In genomic region chr2:74572178-74572925, GRCh38 we compare ENCODE assay signal across 22 cellular contexts. TPM values are rescaled to one million over a fixed set of nuclear protein-coding genes. Genes with fewer than 3 reads are reported as not detected.
DNase-seq lines count a peak whose midpoint lies in the region; ATAC-seq, FAIRE-seq and TF ChIP-seq lines count a peak whose summit lies in the region.
"Had no signal": no experiment of that assay in that cellular context is flagged by ENCODE, and none has a peak within 500 bp of the region (broad histone marks: within the 10 kb centered on the region; RNA-seq: fewer than 3 reads in every experiment).

No MANE protein-coding gene starts in this region.

- H2AFZ ChIP-seq in GM12878 (ENCODE audit: control insufficient read depth, low read depth, low read length), result peak overlapping the region; percentile 35

- peak; percentile 35; the same call in 1 of the 2 replicates for TF ChIP-seq RAD21 in GM12878 (IDR thresholded peaks at IDR 0.05; ENCODE audit: insufficient read depth, low read depth, low read length)

- H3K36me3 ChIP-seq in BLaER1 treated with 17β-estradiol and CSF1 and Interleukin-3, amounts not matched to agents 10 nM and 100 nM, result no peaks in the 10 kb centered on the region
- H3K36me3 ChIP-seq in GM12878 (ENCODE audit: control insufficient read depth in 2 of 2, insufficient read depth in 2 of 2, low read length in 1 of 2), result no peaks in the 10 kb centered on the region
- H3K36me3 ChIP-seq: esophagus muscularis mucosa, uterus had no signal

- intact Hi-C loops in GM12878 (cut with micrococcal nuclease; ENCODE audit: unreplicated experiment), result no loop called here

- H3K27me3 ChIP-seq in BLaER1 treated with 17β-estradiol and CSF1 and Interleukin-3, amounts not matched to agents 10 nM and 100 nM, result no peaks in the 10 kb centered on the region
- H3K27me3 ChIP-seq in GM12878 (replicated peaks in 1 of 2; ENCODE audit: control insufficient read depth in 2 of 2, insufficient read depth in 2 of 2, low read length in 1 of 2), result no peaks in the 10 kb centered on the region
- H3K27me3 ChIP-seq: dorsolateral prefrontal cortex, uterus had no signal

- TF ChIP-seq POLR2A in GM12878 (IDR thresholded peaks at IDR 0.05; ENCODE audit: low read depth, low read length), result no peak

- POLR2A ChIA-PET in GM12878 (lab: Charles Lee), result interaction anchor here (0.6 to 25.0 kb wide), 8 partner anchors 13 to 387 kb away, joined by 3 to 441 read pairs (median 5); partner anchors contain the start of genes CCDC142, DOK1, LOXL3 and PCGF1

- DNase-seq in GM13977 (ENCODE audit: low spot score) (no peak), GM12878 (ENCODE audit: low read depth, low spot score) (no peak), naive B cell (no peak), COLO829 (ENCODE audit: low spot score) (no peak), OCI-M1 (lab: John Stamatoyannopoulos, UW) (no peak), SKM-1 treated with dmso at 0.1 percent for 144 hours (lab: John Stamatoyannopoulos, UW; ENCODE audit: unreplicated experiment) (no peak)
- DNase-seq: activated CD4-positive, CD25-positive, alpha-beta regulatory T cell; activated CD8-positive, alpha-beta T cell treated with anti-CD3 and anti-CD28 coated beads, Interleukin-2, amount 10 ng/mL, durations not matched to agents 7 days and 5 days; activated naive CD8-positive, alpha-beta T cell treated with anti-CD3 and anti-CD28 coated beads for 36 hours; dorsolateral prefrontal cortex; immature natural killer cell; NCI-H1694; SHP77 treated with DMSO at 0.1 percent for 48 hours; stimulated activated naive CD8-positive, alpha-beta T cell treated with anti-CD3 and anti-CD28 coated beads, Interleukin-15, Interleukin-2, amounts not matched to agents 100 U/mL and 50 U/mL, for 24 hours; T-helper 17 cell; uterus had no signal

- SMC1A ChIA-PET in GM12878 (lab: Charles Lee; ENCODE audit: uncharacterized antibody, unreplicated experiment), result interaction anchor here (0.6 to 16.6 kb wide), 10 partner anchors 14 to 99 kb away, joined by 3 to 371 read pairs (median 5); partner anchors contain the start of gene MRPL53

- 0% methylated on average over 3 of the region's 3 CpGs for WGBS in GM12878 (ENCODE audit: insufficient coverage, insufficient replicate concordance, low lambda C conversion rate, missing lambda C conversion rate)

- peaks cover 37 to 100% (median 72%) of the 10 kb centered on the region in 10 experiments for H3K4me1 ChIP-seq in BLaER1 treated with 17β-estradiol and CSF1 and Interleukin-3, amounts not matched to agents 10 nM and 100 nM
- peaks cover 79% of the 10 kb centered on the region for H3K4me1 ChIP-seq in GM12878 (ENCODE audit: control insufficient read depth, insufficient read depth, low read length)
- H3K4me1 ChIP-seq: esophagus muscularis mucosa, uterus had no signal

- H3K27ac ChIP-seq in BLaER1 treated with 17β-estradiol and CSF1 and Interleukin-3, amounts not matched to agents 10 nM and 100 nM, result peak overlapping the region in 8 of 11 experiments; percentile 85 to 95 (median 90); a peak in 13 of 22 replicates
- peak overlapping the region; percentile 83 for H3K27ac ChIP-seq in GM12878 (ENCODE audit: control insufficient read depth, insufficient read depth)
- H3K27ac ChIP-seq: esophagus muscularis mucosa, uterus had no signal

- H3K9ac ChIP-seq in BLaER1 treated with 17β-estradiol and CSF1 and Interleukin-3, amounts not matched to agents 10 nM and 100 nM, result no peak overlapping the region
- no peak overlapping the region for H3K9ac ChIP-seq in GM12878 (ENCODE audit: control insufficient read depth, insufficient read depth, low read length)

- peaks cover 22 to 41% (median 34%) of the 10 kb centered on the region in 3 donors for H3K4me1 Mint-ChIP-seq in naive B cell

- BruUV-seq in GM12878 (replicated peaks; lab: Mats Ljungman, UMichigan), result no TSS peak

- no peak overlapping the region for H3K4me3 ChIP-seq in BLaER1 treated with 17β-estradiol and CSF1 and Interleukin-3, amounts not matched to agents 10 nM and 100 nM
- no peak overlapping the region for H3K4me3 ChIP-seq in GM12878
- H3K4me3 ChIP-seq: dorsolateral prefrontal cortex, esophagus muscularis mucosa, uterus had no signal

- no peak for TF ChIP-seq EP300 in GM12878 (IDR thresholded peaks at IDR 0.05; ENCODE audit: borderline replicate concordance in 1 of 2, control insufficient read depth in 1 of 2, low read depth in 2 of 2, low read length in 2 of 2)

- no peaks in the 10 kb centered on the region for H3K36me3 Mint-ChIP-seq in naive B cell
- H3K36me3 Mint-ChIP-seq: immature natural killer cell had no signal

- H3K9me3 ChIP-seq in BLaER1 treated with 17β-estradiol and CSF1 and Interleukin-3, amounts not matched to agents 10 nM and 100 nM (replicated peaks in 1 of 11), result peaks cover 0 to 9% (median 0%) of the 10 kb centered on the region in 11 experiments; a peak in 6 of 22 replicates
- H3K9me3 ChIP-seq in GM12878 (replicated peaks; ENCODE audit: control insufficient read depth, insufficient read depth, low read length), result no peaks in the 10 kb centered on the region
- H3K9me3 ChIP-seq: esophagus muscularis mucosa, uterus had no signal

- TF ChIP-seq CTCF in GM13977 (IDR thresholded peaks at IDR 0.05; ENCODE audit: extremely low read depth, insufficient read depth, missing control alignments) (peak; percentile 58), GM12878 (IDR thresholded peaks at IDR 0.05 in 2 of 3, conservative IDR thresholded peaks at IDR 0.05 in 1 of 3; ENCODE audit: control insufficient read depth in 2 of 3, extremely low read depth in 1 of 3, insufficient read depth in 1 of 3, low read depth in 3 of 3, low read length in 3 of 3) (peak; percentile 4 to 46 (median 46); a peak in 3 of 6 replicates)

- CTCF ChIA-PET in GM12878 (lab: Yijun Ruan, JAX), result interaction anchor here (0.7 to 17.4 kb wide), 13 partner anchors 15 to 116 kb away, joined by 4 to 281 read pairs (median 4); partner anchors contain the start of genes AUP1, CCDC142, HTRA2 and LOXL3

- H3K4me3 Mint-ChIP-seq in naive B cell, result peak overlapping the region in 5 of 8 donors; percentile 12 to 80 (median 20)
- H3K4me3 Mint-ChIP-seq: activated CD8-positive, alpha-beta T cell treated with anti-CD3 and anti-CD28 coated beads, Interleukin-2, amount 10 ng/mL, durations not matched to agents 7 days and 5 days; activated naive CD8-positive, alpha-beta T cell treated with anti-CD3 and anti-CD28 coated beads for 36 hours; immature natural killer cell; T-helper 17 cell had no signal

- H3K27me3 Mint-ChIP-seq in naive B cell, result no peaks in the 10 kb centered on the region
- H3K27me3 Mint-ChIP-seq: activated naive CD8-positive, alpha-beta T cell treated with anti-CD3 and anti-CD28 coated beads for 36 hours had no signal

- in situ Hi-C loops in GM13977 (cut with MboI; ENCODE audit: low pct_unique_long_range_greater_than_20kb, low sequenced_read_pairs, unreplicated experiment) (no loop called here), GM12878 (cut with MboI) (no loop called here)

- peak overlapping the region in 5 of 11 experiments; percentile 73 to 90 (median 85); a peak in 10 of 22 replicates for H3K4me2 ChIP-seq in BLaER1 treated with 17β-estradiol and CSF1 and Interleukin-3, amounts not matched to agents 10 nM and 100 nM
- peak overlapping the region; percentile 30; the same call in 1 of the 2 replicates for H3K4me2 ChIP-seq in GM12878 (ENCODE audit: control insufficient read depth, insufficient read depth)

- peaks cover 0 to 2% (median 0%) of the 10 kb centered on the region in 7 donors for H3K9me3 Mint-ChIP-seq in naive B cell

- ATAC-seq in GM12878 (peak; percentile 38), naive B cell (ENCODE audit: low read depth in 2 of 2) (no peak), GM21381 (IDR thresholded peaks at IDR 0.05; ENCODE audit: unreplicated experiment) (no peak)
- ATAC-seq: activated CD8-positive, alpha-beta T cell treated with anti-CD3 and anti-CD28 coated beads, Interleukin-2, amount 10 ng/mL, durations not matched to agents 7 days and 5 days; stimulated activated naive CD8-positive, alpha-beta T cell treated with anti-CD3 and anti-CD28 coated beads, Interleukin-15, Interleukin-2, amounts not matched to agents 100 U/mL and 50 U/mL, for 24 hours; T-helper 17 cell had no signal

- no peaks in the 10 kb centered on the region for H4K20me1 ChIP-seq in BLaER1 treated with 17β-estradiol and CSF1 and Interleukin-3, amounts not matched to agents 10 nM and 100 nM
- no peaks in the 10 kb centered on the region for H4K20me1 ChIP-seq in GM12878 (ENCODE audit: control insufficient read depth, insufficient read depth)

- peak overlapping the region in 2 of 6 donors; percentile 40 to 57 for H3K27ac Mint-ChIP-seq in naive B cell
- H3K27ac Mint-ChIP-seq: activated CD8-positive, alpha-beta T cell treated with anti-CD3 and anti-CD28 coated beads, Interleukin-2, amount 10 ng/mL, durations not matched to agents 7 days and 5 days; activated naive CD8-positive, alpha-beta T cell treated with anti-CD3 and anti-CD28 coated beads for 36 hours; immature natural killer cell; T-helper 17 cell had no signal

- no peak for FAIRE-seq in GM12878 (lab: Jason Lieb, UNC)
- FAIRE-seq: HTR-8/SVneo had no signal

- RAD21 ChIA-PET in GM12878 (lab: Charles Lee; ENCODE audit: unreplicated experiment), result interaction anchor here (1.0 to 10.3 kb wide), 8 partner anchors 15 to 114 kb away, joined by 3 to 152 read pairs (median 5); partner anchors contain the start of genes AUP1, CCDC142, HTRA2 and LOXL3

- no peaks in the 10 kb centered on the region for H3K79me2 ChIP-seq in GM12878 (ENCODE audit: control insufficient read depth, insufficient read depth, low read length)

RNA-seq across cellular contexts. Expression of gene DOK1, which starts 17.8 kb away (rescaled TPM):
- total RNA-seq in GM12878 (2013; cell fraction: nucleolus; rRNA removed), result 32.8 and 37.1 TPM in 2 replicates
- total RNA-seq in GM12878 (2014; rRNA removed) (90.7 and 104 TPM in 2 replicates), GM12878 (2014; rRNA removed; fragmentation: Illumina TruSeq; extraction: Trizol) (28.3 and 31.0 TPM in 2 replicates), GM12878 (2021) (82.2 and 91.5 TPM in 2 replicates)
- polyA plus RNA-seq in GM12878 (2011; ENCODE audit: low read depth), result 17.7 TPM
- polyA plus RNA-seq in GM12878 (2011; rRNA removed) (17.6 and 30.8 TPM in 2 replicates), GM12878 (2014; fragmentation: Illumina TruSeq; extraction: Trizol) (13.3 and 40.3 TPM in 2 replicates), GM12878 (2014; fragmentation: Nextera tagmentation; extraction: Ambion mirVana) (1 to 10 TPM; 1.4 to 6.3 TPM), GM12878 (2014; rRNA removed) (79.1 and 99.6 TPM in 2 replicates), GM12878 (2016; fragmentation: Nextera tagmentation; extraction: Ambion mirVana) (10 to 100 TPM; 81.6 to 89.4 TPM), naive B cell (ENCODE audit: low read depth in 6 of 6) (10 to 100 TPM; 21.2 to 44.1 (median 34.3) TPM)
- polyA plus RNA-seq in GM12878 (2011; cell fraction: cytosol; rRNA removed), result 38.2 and 54.7 TPM in 2 replicates
- polyA plus RNA-seq in GM12878 (2011; cell fraction: nucleus; rRNA removed), result 79.5 and 102 TPM in 2 replicates
- 45.5 and 50.5 TPM in 2 replicates for polyA plus RNA-seq in GM12878 (2012)
- polyA minus RNA-seq in GM12878 (2011; rRNA and poly(A)+ RNA removed), result 19.7 and 49.8 TPM in 2 replicates
- 18.7 and 22.8 TPM in 2 replicates for polyA minus RNA-seq in GM12878 (2011; cell fraction: cytosol; rRNA and poly(A)+ RNA removed)
- 38.7 and 57.0 TPM in 2 replicates for polyA minus RNA-seq in GM12878 (2011; cell fraction: nucleus; rRNA and poly(A)+ RNA removed)

RNA-seq across cellular contexts. Expression of gene LOXL3, which starts 18.6 kb away (rescaled TPM):
- total RNA-seq in GM12878 (2013; cell fraction: nucleolus; rRNA removed), result 28.1 and 32.7 TPM in 2 replicates
- total RNA-seq in GM12878 (2014; rRNA removed), result 19.4 and 22.2 TPM in 2 replicates
- total RNA-seq in GM12878 (2014; rRNA removed; fragmentation: Illumina TruSeq; extraction: Trizol), result 11.9 TPM in 2 replicates
- 25.1 and 29.0 TPM in 2 replicates for total RNA-seq in GM12878 (2021)
- polyA plus RNA-seq in GM12878 (2011; ENCODE audit: low read depth), result 6.5 TPM
- polyA plus RNA-seq in GM12878 (2011; rRNA removed), result 37.6 and 40.9 TPM in 2 replicates
- polyA plus RNA-seq in GM12878 (2011; cell fraction: cytosol; rRNA removed), result 50.1 and 55.1 TPM in 2 replicates
- 99.3 and 126 TPM in 2 replicates for polyA plus RNA-seq in GM12878 (2011; cell fraction: nucleus; rRNA removed)
- polyA plus RNA-seq in GM12878 (2012), result 13.4 and 15.8 TPM in 2 replicates
- polyA plus RNA-seq in GM12878 (2014; fragmentation: Illumina TruSeq; extraction: Trizol), result 16.2 and 16.6 TPM in 2 replicates
- polyA plus RNA-seq in GM12878 (2014; fragmentation: Nextera tagmentation; extraction: Ambion mirVana), result 1 to 10 TPM; 6.2 to 6.7 TPM
- polyA plus RNA-seq in GM12878 (2014; rRNA removed), result 32.8 and 33.3 TPM in 2 replicates
- 10 to 100 TPM; 27.3 to 31.2 TPM for polyA plus RNA-seq in GM12878 (2016; fragmentation: Nextera tagmentation; extraction: Ambion mirVana)
- 35.9 and 53.6 TPM in 2 replicates for polyA minus RNA-seq in GM12878 (2011; rRNA and poly(A)+ RNA removed)
- 12.8 and 14.6 TPM in 2 replicates for polyA minus RNA-seq in GM12878 (2011; cell fraction: cytosol; rRNA and poly(A)+ RNA removed)
- polyA minus RNA-seq in GM12878 (2011; cell fraction: nucleus; rRNA and poly(A)+ RNA removed), result 21.5 and 28.7 TPM in 2 replicates
- under 1 TPM in 2 of 6 donors, not detected in 4; 0.25 to 0.29 TPM for polyA plus RNA-seq in naive B cell (ENCODE audit: low read depth in 6 of 6)

RNA-seq across cellular contexts. Expression of gene HTRA2, which starts 42.6 kb away (rescaled TPM):
- total RNA-seq in GM12878 (2013; cell fraction: nucleolus; rRNA removed), result 41.0 and 54.6 TPM in 2 replicates
- 73.9 and 77.4 TPM in 2 replicates for total RNA-seq in GM12878 (2014; rRNA removed)
- total RNA-seq in GM12878 (2014; rRNA removed; fragmentation: Illumina TruSeq; extraction: Trizol), result 48.7 and 51.8 TPM in 2 replicates
- total RNA-seq in GM12878 (2021), result 62.2 and 64.5 TPM in 2 replicates
- polyA plus RNA-seq in GM12878 (2011; ENCODE audit: low read depth), result 24.0 TPM
- 34.3 and 46.9 TPM in 2 replicates for polyA plus RNA-seq in GM12878 (2011; rRNA removed)
- polyA plus RNA-seq in GM12878 (2011; cell fraction: cytosol; rRNA removed), result 68.5 and 72.9 TPM in 2 replicates
- polyA plus RNA-seq in GM12878 (2011; cell fraction: nucleus; rRNA removed), result 110 and 113 TPM in 2 replicates
- polyA plus RNA-seq in GM12878 (2012), result 41.1 and 51.2 TPM in 2 replicates
- polyA plus RNA-seq in GM12878 (2014; fragmentation: Illumina TruSeq; extraction: Trizol), result 39.7 and 45.1 TPM in 2 replicates
- 10 to 100 TPM; 42.3 to 46.4 TPM for polyA plus RNA-seq in GM12878 (2014; fragmentation: Nextera tagmentation; extraction: Ambion mirVana)
- polyA plus RNA-seq in GM12878 (2014; rRNA removed), result 68.3 and 70.5 TPM in 2 replicates
- polyA plus RNA-seq in GM12878 (2016; fragmentation: Nextera tagmentation; extraction: Ambion mirVana), result 10 to 100 TPM; 60.6 to 61.4 TPM
- polyA minus RNA-seq in GM12878 (2011; rRNA and poly(A)+ RNA removed), result 47.2 and 71.4 TPM in 2 replicates
- 13.1 and 14.5 TPM in 2 replicates for polyA minus RNA-seq in GM12878 (2011; cell fraction: cytosol; rRNA and poly(A)+ RNA removed)
- polyA minus RNA-seq in GM12878 (2011; cell fraction: nucleus; rRNA and poly(A)+ RNA removed), result 44.7 and 56.4 TPM in 2 replicates
- 10 to 100 TPM; 33.0 to 52.0 (median 44.7) TPM for polyA plus RNA-seq in naive B cell (ENCODE audit: low read depth in 6 of 6)

RNA-seq across cellular contexts. Expression of gene AUP1, which starts 42.8 kb away (rescaled TPM):
- total RNA-seq in GM12878 (2013; cell fraction: nucleolus; rRNA removed), result 142 and 147 TPM in 2 replicates
- total RNA-seq in GM12878 (2014; rRNA removed) (151 and 152 TPM in 2 replicates), GM12878 (2014; rRNA removed; fragmentation: Illumina TruSeq; extraction: Trizol) (104 and 107 TPM in 2 replicates), GM12878 (2021) (127 and 128 TPM in 2 replicates)
- 55.2 TPM for polyA plus RNA-seq in GM12878 (2011; ENCODE audit: low read depth)
- polyA plus RNA-seq in GM12878 (2011; rRNA removed) (71.4 and 106 TPM in 2 replicates), GM12878 (2014; fragmentation: Illumina TruSeq; extraction: Trizol) (137 and 147 TPM in 2 replicates), GM12878 (2014; fragmentation: Nextera tagmentation; extraction: Ambion mirVana) (10 to 100 TPM; 39.1 to 56.5 TPM), GM12878 (2014; rRNA removed) (212 and 215 TPM in 2 replicates), GM12878 (2016; fragmentation: Nextera tagmentation; extraction: Ambion mirVana) (100 to 1,000 TPM; 187 to 204 TPM), naive B cell (ENCODE audit: low read depth in 6 of 6) (100 to 1,000 TPM in 3 of 6 donors, 10 to 100 TPM in 3; 83.3 to 155 (median 99.9) TPM)
- 160 and 189 TPM in 2 replicates for polyA plus RNA-seq in GM12878 (2011; cell fraction: cytosol; rRNA removed)
- polyA plus RNA-seq in GM12878 (2011; cell fraction: nucleus; rRNA removed), result 745 and 873 TPM in 2 replicates
- 109 and 110 TPM in 2 replicates for polyA plus RNA-seq in GM12878 (2012)
- polyA minus RNA-seq in GM12878 (2011; rRNA and poly(A)+ RNA removed), result 80.1 and 134 TPM in 2 replicates
- 40.2 and 55.4 TPM in 2 replicates for polyA minus RNA-seq in GM12878 (2011; cell fraction: cytosol; rRNA and poly(A)+ RNA removed)
- 167 and 238 TPM in 2 replicates for polyA minus RNA-seq in GM12878 (2011; cell fraction: nucleus; rRNA and poly(A)+ RNA removed)

RNA-seq across cellular contexts. Expression of gene DQX1, which starts 46.3 kb away (rescaled TPM):
- total RNA-seq in GM12878 (2013; cell fraction: nucleolus; rRNA removed), result 1.8 and 2.2 TPM in 2 replicates
- total RNA-seq in GM12878 (2014; rRNA removed) (0.34 and 1.2 TPM in 2 replicates), GM12878 (2014; rRNA removed; fragmentation: Illumina TruSeq; extraction: Trizol) (0.67 and 0.78 TPM in 2 replicates), GM12878 (2021) (0.85 and 0.98 TPM in 2 replicates)
- 1.1 TPM for polyA plus RNA-seq in GM12878 (2011; ENCODE audit: low read depth)
- polyA plus RNA-seq in GM12878 (2011; rRNA removed) (0.46 and 0.87 TPM in 2 replicates), GM12878 (2014; fragmentation: Illumina TruSeq; extraction: Trizol) (0.96 and 1.7 TPM in 2 replicates), GM12878 (2014; fragmentation: Nextera tagmentation; extraction: Ambion mirVana) (under 1 TPM; 0.63 to 0.73 TPM), GM12878 (2014; rRNA removed) (1.5 and 1.6 TPM in 2 replicates), GM12878 (2016; fragmentation: Nextera tagmentation; extraction: Ambion mirVana) (1 to 10 TPM; 1.1 to 2.1 TPM), naive B cell (ENCODE audit: low read depth in 6 of 6) (not detected)
- polyA plus RNA-seq in GM12878 (2011; cell fraction: cytosol; rRNA removed), result 0.60 and 0.79 TPM in 2 replicates
- polyA plus RNA-seq in GM12878 (2011; cell fraction: nucleus; rRNA removed), result 7.3 and 10.0 TPM in 2 replicates
- polyA plus RNA-seq in GM12878 (2012), result 1.2 TPM in 2 replicates
- 0.46 and 1.0 TPM in 2 replicates for polyA minus RNA-seq in GM12878 (2011; rRNA and poly(A)+ RNA removed)
- polyA minus RNA-seq in GM12878 (2011; cell fraction: cytosol; rRNA and poly(A)+ RNA removed), result not detected in 2 replicates
- 1.9 and 2.1 TPM in 2 replicates for polyA minus RNA-seq in GM12878 (2011; cell fraction: nucleus; rRNA and poly(A)+ RNA removed)
- total RNA-seq: esophagus muscularis mucosa, lung microvascular endothelial cell, pulmonary artery endothelial cell, uterus had no signal
- polyA plus RNA-seq: immature natural killer cell had no signal

Comparison
In these comparisons a context has a peak if more than half of its experiments do, and no peak if none do; other contexts are left out.
1. RNA of gene LOXL3, which starts 18.6 kb away (polyA plus RNA-seq): 6.2 to 126 TPM in GM12878; 0.25 to 0.29 TPM in naive B cell; every median in the first group is over 4 times any median in the second.